Comparison of ENCODE assay signal across 16 cellular contexts in the genomic region with DNA sequence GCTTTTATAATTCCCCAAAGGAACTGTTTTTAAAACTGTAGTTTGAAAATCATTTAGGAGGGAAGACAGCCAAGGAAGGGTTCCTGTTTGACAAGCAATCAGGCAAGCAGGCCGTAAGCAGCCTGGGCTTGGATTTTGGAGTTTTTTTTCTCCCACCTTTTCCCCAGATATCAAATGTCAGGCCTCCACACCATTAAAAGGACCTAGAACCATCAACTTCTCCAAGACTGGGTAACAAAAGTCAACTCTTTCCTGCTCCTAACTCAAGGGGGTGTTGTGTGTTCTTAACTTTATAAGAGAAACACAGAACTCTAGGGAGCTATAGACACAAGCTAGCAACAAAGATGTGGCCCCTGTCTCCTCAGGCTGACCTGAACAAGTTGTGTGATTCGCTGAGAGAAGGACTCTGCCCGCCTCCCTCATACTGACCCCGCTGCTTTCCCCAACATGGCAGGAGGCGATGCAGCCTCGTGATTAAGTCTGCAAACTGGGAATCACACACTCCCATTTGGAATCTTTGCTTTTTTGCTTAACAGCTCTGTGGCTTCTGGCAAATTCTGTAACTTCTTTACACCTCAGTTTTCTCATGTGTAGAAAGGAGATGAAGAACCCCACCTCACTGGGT.
DNase-seq lines count a peak whose midpoint lies in the region; ATAC-seq and TF ChIP-seq lines count a peak whose summit lies in the region.
"Had no signal": no experiment of that assay in that cellular context is flagged by ENCODE, and none has a peak within 500 bp of the region (broad histone marks: within the 10 kb centered on the region; RNA-seq: fewer than 3 reads in every experiment).

No MANE protein-coding gene starts in this region.

- ATAC-seq in right cardiac atrium, result no peak

- H3K9me3 Mint-ChIP-seq in activated CD4-positive, alpha-beta T cell treated with anti-CD3 and anti-CD28 coated beads, Interleukin-2, amount 10 ng/mL, durations not matched to agents 7 days and 5 days, result peaks cover 3% of the 10 kb centered on the region
- H3K9me3 Mint-ChIP-seq: central memory CD8-positive, alpha-beta T cell; nephron had no signal

- no peak for DNase-seq in left ventricle myocardium inferior
- no peak for DNase-seq in right cardiac atrium
- peak in 1 of 7 donors; percentile 18 for DNase-seq in adrenal gland
- no peak for DNase-seq in uterus
- no peak for DNase-seq in activated CD4-positive, alpha-beta T cell treated with anti-CD3 and anti-CD28 coated beads, Interleukin-2, amount 10 ng/mL, durations not matched to agents 7 days and 5 days
- no peak for DNase-seq in HPDE6-E6E7 (ENCODE audit: extremely low spot score)
- DNase-seq in MG63, result no peak
- DNase-seq: activated CD8-positive, alpha-beta memory T cell treated with anti-CD3 and anti-CD28 coated beads, Interleukin-2, amount 50 U/mL, for 4 hours; KG1; left ventricle myocardium superior; NCI-H2081 had no signal

- H3K4me3 Mint-ChIP-seq in activated CD4-positive, alpha-beta T cell treated with anti-CD3 and anti-CD28 coated beads, Interleukin-2, amount 10 ng/mL, durations not matched to agents 7 days and 5 days, result no peak overlapping the region
- H3K4me3 Mint-ChIP-seq: activated naive CD8-positive, alpha-beta T cell; central memory CD8-positive, alpha-beta T cell; nephron had no signal

- POLR2A ChIA-PET in activated CD4-positive, alpha-beta T cell treated with anti-CD3 and anti-CD28 coated beads, Interleukin-2, amount 10 ng/mL, durations not matched to agents 7 days and 5 days (lab: Charles Lee), result no interaction called here

- CTCF ChIA-PET in activated CD4-positive, alpha-beta T cell treated with anti-CD3 and anti-CD28 coated beads, Interleukin-2, amount 10 ng/mL, durations not matched to agents 7 days and 5 days (lab: Charles Lee), result interaction anchor here (0.5 to 2.6 kb wide), 4 partner anchors 8 to 80 kb away, joined by 3 to 21 read pairs (median 4); no protein-coding TSS in a partner anchor

- H3K9ac ChIP-seq in mucosa of rectum (ENCODE audit: low read depth in 1 of 2, low read length in 2 of 2), result peak overlapping the region in 1 of 2 donors; percentile 17

- H3K4me3 ChIP-seq in left ventricle myocardium inferior, result no peak overlapping the region
- H3K4me3 ChIP-seq in right cardiac atrium (ENCODE audit: low read length), result no peak overlapping the region
- H3K4me3 ChIP-seq in adrenal gland, result no peak overlapping the region
- no peak overlapping the region for H3K4me3 ChIP-seq in mucosa of rectum (ENCODE audit: low read length in 2 of 2)
- H3K4me3 ChIP-seq in uterus, result no peak overlapping the region
- H3K4me3 ChIP-seq in MG63, result no peak overlapping the region

- 84% methylated on average over 6 of the region's 6 CpGs for WGBS in right cardiac atrium
- 91 to 95% (median 92%) methylated on average over 6 of the region's 6 CpGs for WGBS in adrenal gland, 4 donors

- H3K27me3 Mint-ChIP-seq in activated CD4-positive, alpha-beta T cell treated with anti-CD3 and anti-CD28 coated beads, Interleukin-2, amount 10 ng/mL, durations not matched to agents 7 days and 5 days, result no peaks in the 10 kb centered on the region
- H3K27me3 Mint-ChIP-seq: activated naive CD8-positive, alpha-beta T cell; central memory CD8-positive, alpha-beta T cell had no signal

- TF ChIP-seq POLR2A in adrenal gland (IDR thresholded peaks at IDR 0.05), result no peak
- TF ChIP-seq POLR2A in uterus (IDR thresholded peaks at IDR 0.05), result no peak

- no peaks in the 10 kb centered on the region for H3K36me3 Mint-ChIP-seq in activated CD4-positive, alpha-beta T cell treated with anti-CD3 and anti-CD28 coated beads, Interleukin-2, amount 10 ng/mL, durations not matched to agents 7 days and 5 days (ENCODE audit: low read depth)

- H3K4me1 Mint-ChIP-seq in activated CD4-positive, alpha-beta T cell treated with anti-CD3 and anti-CD28 coated beads, Interleukin-2, amount 10 ng/mL, durations not matched to agents 7 days and 5 days, result peaks cover 22% of the 10 kb centered on the region

- intact Hi-C loops in left ventricle myocardium inferior (cut with micrococcal nuclease) (no loop called here), right cardiac atrium (cut with DNase I) (no loop called here), adrenal gland (cut with DNase I) (no loop called here), uterus (cut with DNase I; ENCODE audit: low total_unique reads) (loop anchor here (5.0 kb wide), 1 partner anchor 342 kb away; no protein-coding TSS in a partner anchor)

- no peaks in the 10 kb centered on the region for H3K36me3 ChIP-seq in left ventricle myocardium inferior
- H3K36me3 ChIP-seq in adrenal gland (replicated peaks in 1 of 2), result no peaks in the 10 kb centered on the region
- H3K36me3 ChIP-seq in mucosa of rectum (ENCODE audit: control insufficient read depth in 2 of 2, insufficient read depth in 2 of 2, low read length in 2 of 2), result no peaks in the 10 kb centered on the region
- H3K36me3 ChIP-seq in uterus, result no peaks in the 10 kb centered on the region
- H3K36me3 ChIP-seq in MG63, result no peaks in the 10 kb centered on the region

- H3K9me3 ChIP-seq in left ventricle myocardium inferior (replicated peaks) (no peaks in the 10 kb centered on the region), right cardiac atrium (ENCODE audit: control insufficient read depth, low read length) (no peaks in the 10 kb centered on the region), adrenal gland (replicated peaks in 1 of 3) (no peaks in the 10 kb centered on the region), mucosa of rectum (ENCODE audit: control insufficient read depth in 2 of 2, low read length in 2 of 2) (no peaks in the 10 kb centered on the region), uterus (no peaks in the 10 kb centered on the region), MG63 (no peaks in the 10 kb centered on the region)
- H3K9me3 ChIP-seq: Caco-2 had no signal

- peaks cover 29% of the 10 kb centered on the region for H3K4me1 ChIP-seq in left ventricle myocardium inferior
- H3K4me1 ChIP-seq in right cardiac atrium (ENCODE audit: control insufficient read depth, insufficient read depth, low read length), result peaks cover 5% of the 10 kb centered on the region
- no peaks in the 10 kb centered on the region for H3K4me1 ChIP-seq in adrenal gland (replicated peaks in 1 of 2)
- H3K4me1 ChIP-seq in mucosa of rectum (ENCODE audit: control insufficient read depth in 2 of 2, insufficient read depth in 2 of 2, low read length in 2 of 2), result peaks cover 11% of the 10 kb centered on the region in 2 donors
- H3K4me1 ChIP-seq in uterus, result peaks cover 0 to 11% of the 10 kb centered on the region in 2 donors

- H3K27ac Mint-ChIP-seq in activated CD4-positive, alpha-beta T cell treated with anti-CD3 and anti-CD28 coated beads, Interleukin-2, amount 10 ng/mL, durations not matched to agents 7 days and 5 days, result no peak overlapping the region
- H3K27ac Mint-ChIP-seq: activated naive CD8-positive, alpha-beta T cell had no signal

- TF ChIP-seq CTCF in left ventricle myocardium inferior (IDR thresholded peaks at IDR 0.05; ENCODE audit: borderline replicate concordance), result no peak
- TF ChIP-seq CTCF in adrenal gland (IDR thresholded peaks at IDR 0.05), result no peak
- TF ChIP-seq CTCF in uterus (IDR thresholded peaks at IDR 0.05), result no peak

- H3K27me3 ChIP-seq in left ventricle myocardium inferior (ENCODE audit: low read depth) (no peaks in the 10 kb centered on the region), right cardiac atrium (ENCODE audit: control insufficient read depth, insufficient read depth) (no peaks in the 10 kb centered on the region), adrenal gland (no peaks in the 10 kb centered on the region), mucosa of rectum (ENCODE audit: control insufficient read depth in 2 of 2, insufficient read depth in 2 of 2, low read length in 2 of 2) (no peaks in the 10 kb centered on the region), uterus (no peaks in the 10 kb centered on the region), MG63 (no peaks in the 10 kb centered on the region)

- peak overlapping the region; percentile 63 for H3K27ac ChIP-seq in left ventricle myocardium inferior (replicated peaks)
- H3K27ac ChIP-seq in right cardiac atrium (ENCODE audit: low read length), result no peak overlapping the region
- H3K27ac ChIP-seq in adrenal gland, result peak overlapping the region in 3 of 5 donors; percentile 11 to 54 (median 54)
- H3K27ac ChIP-seq in mucosa of rectum (ENCODE audit: low read depth in 2 of 2, low read length in 2 of 2), result peak overlapping the region; percentile 48 to 55
- peak overlapping the region; percentile 36 to 65 for H3K27ac ChIP-seq in uterus
